ENCODE assay signal across 18 cellular contexts in genomic region chr2:208608436-208608835, GRCh38.
DNase-seq lines count a peak whose midpoint lies in the region; ATAC-seq lines count a peak whose summit lies in the region.
"Had no signal": no experiment of that assay in that cellular context is flagged by ENCODE, and none has a peak within 500 bp of the region (broad histone marks: within the 10 kb centered on the region; RNA-seq: fewer than 3 reads in every experiment).

No MANE protein-coding gene starts in this region.

- no peaks in the 10 kb centered on the region for H3K36me3 Mint-ChIP-seq in T-helper 17 cell (ENCODE audit: low read depth)
- H3K36me3 Mint-ChIP-seq: CD8-positive, alpha-beta T cell; memory B cell; naive thymus-derived CD4-positive, alpha-beta T cell had no signal

- no peaks in the 10 kb centered on the region for H3K27me3 Mint-ChIP-seq in T-helper 17 cell
- H3K27me3 Mint-ChIP-seq: central memory CD8-positive, alpha-beta T cell; memory B cell; naive thymus-derived CD4-positive, alpha-beta T cell had no signal

- ATAC-seq in HG02973 (IDR thresholded peaks at IDR 0.05; ENCODE audit: unreplicated experiment): no peak
- no peak for ATAC-seq in T-helper 17 cell
- ATAC-seq: activated naive CD4-positive, alpha-beta T cell treated with anti-CD3 and anti-CD28 coated beads, Interleukin-2, amount 50 U/mL, for 72 hours; CD8-positive, alpha-beta T cell; gastrocnemius medialis; naive thymus-derived CD4-positive, alpha-beta T cell; right cardiac atrium had no signal

- peak; percentile 97 for DNase-seq in DMS53 (lab: John Stamatoyannopoulos, UW)
- DNase-seq in NCI-H1930 (lab: John Stamatoyannopoulos, UW): peak; percentile 18 to 36
- DNase-seq in NCI-H748 (lab: John Stamatoyannopoulos, UW; ENCODE audit: unreplicated experiment): peak; percentile 92
- DNase-seq in kidney tubule cell (ENCODE audit: low spot score): peak; percentile 1
- no peak for DNase-seq in activated gamma-delta T cell treated with Interleukin-2 at 50 U/mL for 16 hours
- no peak for DNase-seq in T-helper 17 cell
- DNase-seq: activated CD4-positive, alpha-beta T cell treated with anti-CD3 and anti-CD28 coated beads for 4 hours; CD8-positive, alpha-beta T cell; EL; gastrocnemius medialis; naive thymus-derived CD4-positive, alpha-beta T cell; right cardiac atrium; substantia nigra had no signal

- no peaks in the 10 kb centered on the region for H3K9me3 ChIP-seq in T-helper 17 cell (ENCODE audit: control insufficient read depth, low read length, poor library complexity, severe bottlenecking)
- H3K9me3 ChIP-seq: gastrocnemius medialis had no signal

- no peaks in the 10 kb centered on the region for H3K4me1 Mint-ChIP-seq in T-helper 17 cell
- H3K4me1 Mint-ChIP-seq: central memory CD8-positive, alpha-beta T cell; memory B cell; naive thymus-derived CD4-positive, alpha-beta T cell had no signal

- no peak overlapping the region for H3K4me3 Mint-ChIP-seq in T-helper 17 cell
- H3K4me3 Mint-ChIP-seq: activated T-helper 1 cell treated with anti-CD3 and anti-CD28 coated beads, Interleukin-12 subunit alpha, Interleukin-12 subunit beta, Interleukin-2, Interleukin-4 antibody, amounts not matched to agents 30 ng/mL and 10 ng/mL and 1 ng/mL, durations not matched to agents 14 hours and 24 hours and 36 hours; CD8-positive, alpha-beta T cell; central memory CD8-positive, alpha-beta T cell; memory B cell; naive thymus-derived CD4-positive, alpha-beta T cell had no signal

- no peak overlapping the region for H3K27ac Mint-ChIP-seq in T-helper 17 cell
- H3K27ac Mint-ChIP-seq: activated T-helper 1 cell treated with anti-CD3 and anti-CD28 coated beads, Interleukin-12 subunit alpha, Interleukin-12 subunit beta, Interleukin-2, Interleukin-4 antibody, amounts not matched to agents 30 ng/mL and 10 ng/mL and 1 ng/mL, durations not matched to agents 14 hours and 24 hours and 36 hours; CD8-positive, alpha-beta T cell; memory B cell; naive thymus-derived CD4-positive, alpha-beta T cell had no signal

Comparison
In these comparisons a context has a peak if more than half of its experiments do, and no peak if none do; other contexts are left out.
1. DNase-seq: peak in DMS53 (single experiment), NCI-H1930 (2 of 2), NCI-H748 (single experiment) and kidney tubule cell (single experiment); none in activated gamma-delta T cell treated with Interleukin-2 at 50 U/mL for 16 hours (single experiment) and T-helper 17 cell (0 of 3).